ENCODE assay signal across 1 cellular context in the genomic region with DNA sequence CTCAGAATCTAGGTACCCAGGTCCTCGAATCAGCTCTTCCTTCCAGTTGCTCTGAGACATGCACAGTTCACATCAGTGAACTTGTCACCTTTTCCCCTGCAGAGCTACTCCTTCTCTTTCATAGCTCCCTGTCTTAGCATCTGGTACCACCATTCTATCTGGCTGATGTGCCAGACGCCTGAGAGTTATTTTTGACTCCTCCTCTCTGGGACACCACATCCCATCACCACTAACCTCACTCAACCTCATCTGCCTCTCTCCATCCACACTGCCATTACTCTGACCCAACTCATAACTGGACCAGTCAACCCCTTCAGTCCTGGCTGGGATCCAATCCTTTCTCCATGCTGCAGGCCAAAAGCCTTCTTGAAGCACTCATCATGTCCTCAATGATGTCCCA.
TF ChIP-seq lines count a peak whose summit lies in the region.

No MANE protein-coding gene starts in this region.

TF ChIP-seq in H1, 55 proteins besides CTCF, POLR2A, EP300 and RAD21:
- TF ChIP-seq BCL11A (IDR thresholded peaks at IDR 0.05; ENCODE audit: low read depth in 2 of 2, low read length in 2 of 2) (no peak), SAP30 (IDR thresholded peaks at IDR 0.05; ENCODE audit: insufficient read depth, insufficient replicate concordance, low read length) (no peak), BRCA1 (IDR thresholded peaks at IDR 0.05; ENCODE audit: low read depth, low read length) (no peak), ASH2L (IDR thresholded peaks at IDR 0.05; ENCODE audit: low read length) (no peak), USF2 (IDR thresholded peaks at IDR 0.05; ENCODE audit: low read length) (no peak), FOSL1 (IDR thresholded peaks at IDR 0.05; ENCODE audit: insufficient read depth, low read depth, low read length) (no peak), HDAC2 (IDR thresholded peaks at IDR 0.05; ENCODE audit: borderline replicate concordance in 1 of 2, low read depth in 2 of 2, low read length in 2 of 2) (no peak), POLR2AphosphoS5 (IDR thresholded peaks at IDR 0.05; ENCODE audit: low read depth, low read length) (no peak), SP1 (IDR thresholded peaks at IDR 0.05; ENCODE audit: low read depth, low read length) (no peak), POU5F1 (IDR thresholded peaks at IDR 0.05; ENCODE audit: low read depth, low read length) (no peak), BACH1 (IDR thresholded peaks at IDR 0.05; ENCODE audit: low read length) (no peak), RNF2 (IDR thresholded peaks at IDR 0.05; ENCODE audit: borderline replicate concordance, low read depth, low read length, missing control alignments, poor library complexity, severe bottlenecking) (no peak), SUZ12 (IDR thresholded peaks at IDR 0.05; ENCODE audit: low read length) (no peak), SRF (IDR thresholded peaks at IDR 0.05; ENCODE audit: low read depth, low read length) (no peak), SP2 (IDR thresholded peaks at IDR 0.05; ENCODE audit: low read length) (no peak), ZNF274 (IDR thresholded peaks at IDR 0.05; ENCODE audit: borderline replicate concordance, extremely low read depth, low read length) (no peak), GTF2F1 (IDR thresholded peaks at IDR 0.05; ENCODE audit: borderline replicate concordance, low read depth, low read length) (no peak)
